Comparison of ENCODE assay signal across 17 cellular contexts in genomic region chr14:70894868-70895267, GRCh38. TPM values are rescaled to one million over a fixed set of nuclear protein-coding genes. Genes with fewer than 3 reads are reported as not detected.
A peak's percentile ranks its signal among the peaks of the same experiment; 100 is the strongest.
DNase-seq lines count a peak whose midpoint lies in the region; ATAC-seq and TF ChIP-seq lines count a peak whose summit lies in the region.
"Had no signal": no experiment of that assay in that cellular context is flagged by ENCODE, and none has a peak within 500 bp of the region (broad histone marks: within the 10 kb centered on the region; RNA-seq: fewer than 3 reads in every experiment).

No MANE protein-coding gene starts in this region.

- TF ChIP-seq CTCF in HEK293 (tag by site-specific recombination; IDR thresholded peaks at IDR 0.05) (no peak), natural killer cell (IDR thresholded peaks at IDR 0.05) (no peak)

- peak overlapping the region; percentile 72 for H3K4me3 Mint-ChIP-seq in activated T-helper 2 cell treated with anti-CD3 and anti-CD28 coated beads, Interferon-gamma antibody, Interleukin-2, Interleukin-4, amounts not matched to agents 10 μg/mL and 5 μg/mL and 100 μg/mL, durations not matched to agents 14 hours and 24 hours and 36 hours (ENCODE audit: low read depth)
- H3K4me3 Mint-ChIP-seq in natural killer cell: no peak overlapping the region

- no peak overlapping the region for H3K4me3 ChIP-seq in HEK293 (ENCODE audit: low read depth, low read length)
- H3K4me3 ChIP-seq: BLaER1, dorsolateral prefrontal cortex had no signal

- H3K36me3 ChIP-seq in HEK293 (ENCODE audit: control insufficient read depth in 2 of 2, insufficient read depth in 1 of 2, low read length in 2 of 2): no peaks in the 10 kb centered on the region
- H3K36me3 ChIP-seq: BLaER1 had no signal

- H3K27ac Mint-ChIP-seq in activated T-helper 2 cell treated with anti-CD3 and anti-CD28 coated beads, Interferon-gamma antibody, Interleukin-2, Interleukin-4, amounts not matched to agents 10 μg/mL and 5 μg/mL and 100 μg/mL, durations not matched to agents 14 hours and 24 hours and 36 hours: peak overlapping the region; percentile 96
- peak overlapping the region in 1 of 2 donors; percentile 15 for H3K27ac Mint-ChIP-seq in natural killer cell

- H3K4me1 Mint-ChIP-seq in activated T-helper 2 cell treated with anti-CD3 and anti-CD28 coated beads, Interferon-gamma antibody, Interleukin-2, Interleukin-4, amounts not matched to agents 10 μg/mL and 5 μg/mL and 100 μg/mL, durations not matched to agents 14 hours and 24 hours and 36 hours (ENCODE audit: low read depth): peaks cover 81% of the 10 kb centered on the region
- H3K4me1 Mint-ChIP-seq in natural killer cell: peaks cover 0 to 26% of the 10 kb centered on the region in 2 donors

- H3K27ac ChIP-seq in HEK293 (ENCODE audit: extremely low read depth, low read depth, low read length): no peak overlapping the region
- H3K27ac ChIP-seq: BLaER1, dorsolateral prefrontal cortex had no signal

- no peaks in the 10 kb centered on the region for H3K9me3 ChIP-seq in HEK293 (ENCODE audit: control insufficient read depth, insufficient read depth, low read depth, low read length)
- H3K9me3 ChIP-seq: BLaER1 had no signal

- intact Hi-C loops in activated T-helper 2 cell treated with anti-CD3 and anti-CD28 coated beads, Interferon-gamma antibody, Interleukin-2, Interleukin-4, amounts not matched to agents 10 μg/mL and 5 μg/mL and 100 μg/mL, durations not matched to agents 14 hours and 24 hours and 36 hours (cut with micrococcal nuclease): loop anchor here (2.0 to 5.0 kb wide), 2 partner anchors 14 to 662 kb away; no protein-coding TSS in a partner anchor
- intact Hi-C loops in natural killer cell (cut with micrococcal nuclease): no loop called here

- peaks cover 4% of the 10 kb centered on the region for H3K36me3 Mint-ChIP-seq in activated T-helper 2 cell treated with anti-CD3 and anti-CD28 coated beads, Interferon-gamma antibody, Interleukin-2, Interleukin-4, amounts not matched to agents 10 μg/mL and 5 μg/mL and 100 μg/mL, durations not matched to agents 14 hours and 24 hours and 36 hours (ENCODE audit: low read depth)
- H3K36me3 Mint-ChIP-seq in natural killer cell: no peaks in the 10 kb centered on the region

- POLR2A ChIA-PET in HEK293 (lab: Yijun Ruan, JAX): no interaction called here

- ATAC-seq in natural killer cell (peak; percentile 51 to 69 (median 62)), GM21447 (IDR thresholded peaks at IDR 0.05; ENCODE audit: unreplicated experiment) (no peak)
- ATAC-seq: HCT116, left cardiac atrium had no signal

- no peaks in the 10 kb centered on the region for H3K27me3 Mint-ChIP-seq in activated T-helper 2 cell treated with anti-CD3 and anti-CD28 coated beads, Interferon-gamma antibody, Interleukin-2, Interleukin-4, amounts not matched to agents 10 μg/mL and 5 μg/mL and 100 μg/mL, durations not matched to agents 14 hours and 24 hours and 36 hours (ENCODE audit: low read depth)
- H3K27me3 Mint-ChIP-seq in natural killer cell (ENCODE audit: low read depth in 2 of 2): peaks cover 12 to 38% of the 10 kb centered on the region in 2 donors

- H3K9me3 Mint-ChIP-seq in activated T-helper 2 cell treated with anti-CD3 and anti-CD28 coated beads, Interferon-gamma antibody, Interleukin-2, Interleukin-4, amounts not matched to agents 10 μg/mL and 5 μg/mL and 100 μg/mL, durations not matched to agents 14 hours and 24 hours and 36 hours: peaks cover 4% of the 10 kb centered on the region
- H3K9me3 Mint-ChIP-seq in natural killer cell: no peaks in the 10 kb centered on the region

- CTCF ChIA-PET in HEK293 (lab: Yijun Ruan, JAX): interaction anchor here (1.6 kb wide), 1 partner anchor 77 kb away, joined by 6 read pairs; no protein-coding TSS in a partner anchor

- peaks cover 8% of the 10 kb centered on the region for H3K4me1 ChIP-seq in HEK293 (ENCODE audit: control insufficient read depth, insufficient read depth, low read length)

- DNase-seq in EH (ENCODE audit: low read depth) (peak; percentile 74), natural killer cell (no peak), H4 (ENCODE audit: low spot score) (no peak), NAMALWA (ENCODE audit: low spot score) (no peak)
- DNase-seq in activated T-helper 2 cell treated with anti-CD3 and anti-CD28 coated beads, Interferon-gamma antibody, Interleukin-2, Interleukin-4, amounts not matched to agents 10 μg/mL and 5 μg/mL and 100 μg/mL, durations not matched to agents 14 hours and 24 hours and 36 hours (ENCODE audit: low spot score): no peak
- DNase-seq: activated CD8-positive, alpha-beta memory T cell treated with anti-CD3 and anti-CD28 coated beads, Interleukin-2, amount 50 U/mL, for 48 hours; DMS79; dorsolateral prefrontal cortex; hippocampal formation; KG1; left cardiac atrium; NCI-H1436; OCI-M1 had no signal

TF ChIP-seq in HEK293, 187 proteins besides CTCF, POLR2A, EP300 and RAD21:
- TF ChIP-seq ZNF433 (tag by site-specific recombination; IDR thresholded peaks at IDR 0.05; ENCODE audit: low read depth) (no peak), EGR2 (tag by site-specific recombination; IDR thresholded peaks at IDR 0.05; ENCODE audit: low read depth) (peak; percentile 26; the same call in 1 of the 2 replicates), OSR2 (tag by site-specific recombination; IDR thresholded peaks at IDR 0.05) (no peak), ZFHX2 (tag by site-specific recombination; conservative IDR thresholded peaks at IDR 0.05) (0 out of 2 replicates have a peak, but pooled peaks have one; percentile 17)

RNA-seq across cellular contexts. Expression of gene PCNX1, which starts 12.4 kb away (rescaled TPM):
- total RNA-seq in activated T-helper 2 cell treated with anti-CD3 and anti-CD28 coated beads, Interferon-gamma antibody, Interleukin-2, Interleukin-4, amounts not matched to agents 10 μg/mL and 5 μg/mL and 100 μg/mL, durations not matched to agents 14 hours and 24 hours and 36 hours: 54.5 and 59.0 TPM in 2 replicates
- 100 to 1,000 TPM in 2 of 3 donors, 10 to 100 TPM in 1; 79.8 to 124 (median 119) TPM for total RNA-seq in natural killer cell
- total RNA-seq in H4 (2014; rRNA removed; shearing (Covaris generic)): 18.5 and 22.2 TPM in 2 replicates
